In the genomic region with DNA sequence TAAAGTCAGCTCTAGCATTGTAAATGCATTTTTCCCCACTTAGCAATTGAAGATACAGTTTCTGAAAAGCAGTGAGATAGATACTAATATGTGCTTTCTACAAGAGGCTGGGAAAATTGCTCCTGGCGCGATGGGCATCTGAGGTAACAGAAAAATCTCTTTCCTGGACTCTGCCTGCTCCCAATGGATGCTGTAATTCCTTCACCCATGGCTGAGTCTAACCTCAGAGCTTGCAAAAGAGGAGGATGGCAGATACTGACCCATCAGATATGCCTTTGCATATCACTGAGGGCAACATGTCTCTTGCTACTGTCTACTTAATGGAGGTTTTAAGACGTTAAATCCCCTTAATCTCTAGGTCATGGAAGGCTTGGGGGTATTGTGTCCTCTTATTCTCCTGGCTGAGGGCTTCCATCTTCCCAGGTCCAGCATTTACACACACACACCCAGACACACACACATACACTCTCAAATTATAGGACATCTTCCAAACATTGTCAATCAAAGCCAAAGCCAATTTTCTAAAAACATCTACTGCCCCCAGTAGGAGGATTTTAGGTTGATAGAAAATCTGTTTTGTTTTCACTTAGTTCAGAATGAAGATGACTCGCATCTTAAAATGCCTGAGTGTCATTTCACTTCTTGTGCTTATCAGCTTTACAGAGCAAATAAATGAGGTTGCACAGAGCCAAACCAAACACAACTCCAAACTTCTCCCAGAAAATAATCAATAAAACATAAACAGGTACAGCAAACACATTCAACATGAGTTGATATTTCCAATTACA, we compare ENCODE assay signal across 14 cellular contexts. TPM values are rescaled to one million over a fixed set of nuclear protein-coding genes. Genes with fewer than 3 reads are reported as not detected.
DNase-seq lines count a peak whose midpoint lies in the region; ATAC-seq and TF ChIP-seq lines count a peak whose summit lies in the region.
"Had no signal": no experiment of that assay in that cellular context is flagged by ENCODE, and none has a peak within 500 bp of the region (broad histone marks: within the 10 kb centered on the region; RNA-seq: fewer than 3 reads in every experiment).

No MANE protein-coding gene starts in this region.

- no peak overlapping the region for H3K4me3 ChIP-seq in osteoblast (ENCODE audit: insufficient read depth, low read length)
- no peak overlapping the region for H3K4me3 ChIP-seq in upper lobe of left lung
- H3K4me3 ChIP-seq in spleen: no peak overlapping the region
- H3K4me3 ChIP-seq: psoas muscle, tibial artery had no signal

- H3K4me1 ChIP-seq in osteoblast (ENCODE audit: insufficient read depth, low read length) (no peaks in the 10 kb centered on the region), upper lobe of left lung (no peaks in the 10 kb centered on the region), spleen (peaks cover 0 to 14% (median 10%) of the 10 kb centered on the region in 6 donors)
- H3K4me1 ChIP-seq: psoas muscle, tibial artery had no signal

- no peak overlapping the region for H3K4me3 Mint-ChIP-seq in chondrocyte (ENCODE audit: unreplicated experiment)
- H3K4me3 Mint-ChIP-seq in activated CD4-positive, alpha-beta memory T cell treated with anti-CD3 and anti-CD28 coated beads, Interleukin-2, amount 10 ng/mL, durations not matched to agents 7 days and 5 days: no peak overlapping the region

- H2AFZ ChIP-seq in osteoblast (ENCODE audit: low read length): no peak overlapping the region

- H3K9me3 Mint-ChIP-seq in chondrocyte (ENCODE audit: low read depth): peaks cover 2% of the 10 kb centered on the region
- H3K9me3 Mint-ChIP-seq in activated CD4-positive, alpha-beta memory T cell treated with anti-CD3 and anti-CD28 coated beads, Interleukin-2, amount 10 ng/mL, durations not matched to agents 7 days and 5 days: no peaks in the 10 kb centered on the region

- H3K9me3 ChIP-seq in osteoblast (ENCODE audit: low read depth, low read length) (no peaks in the 10 kb centered on the region), upper lobe of left lung (no peaks in the 10 kb centered on the region), spleen (no peaks in the 10 kb centered on the region)
- H3K9me3 ChIP-seq: psoas muscle, tibial artery had no signal

- H3K27me3 ChIP-seq in osteoblast (ENCODE audit: insufficient read depth, low read length) (peaks cover 11% of the 10 kb centered on the region), upper lobe of left lung (no peaks in the 10 kb centered on the region), spleen (replicated peaks in 1 of 7) (no peaks in the 10 kb centered on the region)

- H3K79me2 ChIP-seq in osteoblast (ENCODE audit: insufficient read depth, low read length): no peaks in the 10 kb centered on the region

- CTCF ChIA-PET in activated CD4-positive, alpha-beta memory T cell treated with anti-CD3 and anti-CD28 coated beads, Interleukin-2, amount 10 ng/mL, durations not matched to agents 7 days and 5 days (lab: Charles Lee): interaction anchor here (0.6 kb wide), 1 partner anchor 196 kb away, joined by 3 read pairs; no protein-coding TSS in a partner anchor

- no peak for TF ChIP-seq EP300 in upper lobe of left lung (IDR thresholded peaks at IDR 0.05)

- TF ChIP-seq CTCF in GM10266 (IDR thresholded peaks at IDR 0.05; ENCODE audit: control insufficient read depth, insufficient read depth, low read depth, missing control alignments) (peak; percentile 16), chondrocyte (IDR thresholded peaks at IDR 0.05) (peak; percentile 59), osteoblast (IDR thresholded peaks at IDR 0.05; ENCODE audit: extremely low read depth, low read depth, low read length) (peak; percentile 21), upper lobe of left lung (IDR thresholded peaks at IDR 0.05) (no peak), spleen (IDR thresholded peaks at IDR 0.05 in 8 of 11, conservative IDR thresholded peaks at IDR 0.05 in 3 of 11) (peak in 1 of 11 experiments; percentile 19)

- no peak overlapping the region for H3K27ac Mint-ChIP-seq in chondrocyte (ENCODE audit: unreplicated experiment)
- H3K27ac Mint-ChIP-seq in activated CD4-positive, alpha-beta memory T cell treated with anti-CD3 and anti-CD28 coated beads, Interleukin-2, amount 10 ng/mL, durations not matched to agents 7 days and 5 days: no peak overlapping the region

- H3K4me1 Mint-ChIP-seq in chondrocyte (ENCODE audit: low read depth): peaks cover 6% of the 10 kb centered on the region
- H3K4me1 Mint-ChIP-seq in activated CD4-positive, alpha-beta memory T cell treated with anti-CD3 and anti-CD28 coated beads, Interleukin-2, amount 10 ng/mL, durations not matched to agents 7 days and 5 days: no peaks in the 10 kb centered on the region

- H3K36me3 ChIP-seq in osteoblast (ENCODE audit: insufficient read depth, low read length): no peaks in the 10 kb centered on the region
- H3K36me3 ChIP-seq in upper lobe of left lung: no peaks in the 10 kb centered on the region
- no peaks in the 10 kb centered on the region for H3K36me3 ChIP-seq in spleen
- H3K36me3 ChIP-seq: tibial artery had no signal

- ATAC-seq in upper lobe of left lung (ENCODE audit: low FRiP score in 2 of 2): no peak
- ATAC-seq: psoas muscle had no signal

- no peak overlapping the region for H3K4me2 ChIP-seq in osteoblast (ENCODE audit: insufficient read depth, low read length)

- POLR2A ChIA-PET in activated CD4-positive, alpha-beta memory T cell treated with anti-CD3 and anti-CD28 coated beads, Interleukin-2, amount 10 ng/mL, durations not matched to agents 7 days and 5 days (lab: Charles Lee): no interaction called here

- DNase-seq in GM10266 (ENCODE audit: extremely low spot score) (no peak), MV-4-11 (lab: John Stamatoyannopoulos, UW) (peak; percentile 28), chondrocyte (ENCODE audit: low spot score) (no peak), osteoblast (ENCODE audit: insufficient read length, low spot score, missing footprints) (peak; percentile 65), upper lobe of left lung (no peak), spleen (no peak), NCI-H1048 (lab: John Stamatoyannopoulos, UW) (no peak)
- DNase-seq in activated CD4-positive, alpha-beta memory T cell treated with anti-CD3 and anti-CD28 coated beads, Interleukin-2, amount 10 ng/mL, durations not matched to agents 7 days and 5 days: no peak
- DNase-seq: activated naive CD4-positive, alpha-beta T cell treated with Interleukin-2 at 50 U/mL for 16 hours; COR-L47; IMR-90; NCI-H524 treated with DMSO at 0.1 percent for 48 hours; psoas muscle; tibial artery had no signal

- intact Hi-C loops in spleen (cut with DNase I; ENCODE audit: low total_unique reads): no loop called here

- H4K20me1 ChIP-seq in osteoblast (ENCODE audit: insufficient read depth, low read length): no peaks in the 10 kb centered on the region

- no peaks in the 10 kb centered on the region for H3K36me3 Mint-ChIP-seq in chondrocyte (ENCODE audit: low read depth)
- H3K36me3 Mint-ChIP-seq in activated CD4-positive, alpha-beta memory T cell treated with anti-CD3 and anti-CD28 coated beads, Interleukin-2, amount 10 ng/mL, durations not matched to agents 7 days and 5 days (ENCODE audit: low read depth): no peaks in the 10 kb centered on the region

- TF ChIP-seq POLR2A in upper lobe of left lung (IDR thresholded peaks at IDR 0.05): no peak
- no peak for TF ChIP-seq POLR2A in spleen (IDR thresholded peaks at IDR 0.05)

- H3K27me3 Mint-ChIP-seq in chondrocyte (ENCODE audit: low read depth): no peaks in the 10 kb centered on the region
- peaks cover 15% of the 10 kb centered on the region for H3K27me3 Mint-ChIP-seq in activated CD4-positive, alpha-beta memory T cell treated with anti-CD3 and anti-CD28 coated beads, Interleukin-2, amount 10 ng/mL, durations not matched to agents 7 days and 5 days

- WGBS in upper lobe of left lung, 2 donors: 74 to 83% methylated on average over 4 of the region's 4 CpGs
- 74 to 90% (median 76%) methylated on average over 4 of the region's 4 CpGs for WGBS in spleen, 5 donors

- H3K27ac ChIP-seq in osteoblast (ENCODE audit: low read depth, low read length) (no peak overlapping the region), upper lobe of left lung (no peak overlapping the region), spleen (no peak overlapping the region)
- H3K27ac ChIP-seq: psoas muscle, tibial artery had no signal

RNA-seq across cellular contexts. Expression of a gene that starts 2.4 kb away (rescaled TPM):
- total RNA-seq in chondrocyte: not detected in 3 replicates
- total RNA-seq in osteoblast: under 0.01 TPM in 1 of 2 replicates, not detected in the other
- total RNA-seq in activated CD4-positive, alpha-beta memory T cell treated with anti-CD3 and anti-CD28 coated beads, Interleukin-2, amount 10 ng/mL, durations not matched to agents 7 days and 5 days: not detected
- not detected for total RNA-seq in upper lobe of left lung
- not detected for total RNA-seq in spleen
- polyA plus RNA-seq in spleen: under 1 TPM in 2 of 3 donors, not detected in 1; 0.06 to 0.42 TPM
- total RNA-seq: IMR-90, psoas muscle had no signal
- polyA plus RNA-seq: IMR-90 had no signal

Comparison
In these comparisons a context has a peak if more than half of its experiments do, and no peak if none do; other contexts are left out.
1. DNase-seq: peak in MV-4-11 (single experiment) and osteoblast (single experiment); none in GM10266 (single experiment), chondrocyte (single experiment), activated CD4-positive, alpha-beta memory T cell treated with anti-CD3 and anti-CD28 coated beads, Interleukin-2, amount 10 ng/mL, durations not matched to agents 7 days and 5 days (single experiment), upper lobe of left lung (0 of 2), spleen (single experiment) and NCI-H1048 (single experiment).
2. CTCF ChIP-seq: peak in GM10266 (single experiment), chondrocyte (single experiment) and osteoblast (single experiment); none in upper lobe of left lung (0 of 6).